ENCODE assay signal across 9 cellular contexts in the genomic region with DNA sequence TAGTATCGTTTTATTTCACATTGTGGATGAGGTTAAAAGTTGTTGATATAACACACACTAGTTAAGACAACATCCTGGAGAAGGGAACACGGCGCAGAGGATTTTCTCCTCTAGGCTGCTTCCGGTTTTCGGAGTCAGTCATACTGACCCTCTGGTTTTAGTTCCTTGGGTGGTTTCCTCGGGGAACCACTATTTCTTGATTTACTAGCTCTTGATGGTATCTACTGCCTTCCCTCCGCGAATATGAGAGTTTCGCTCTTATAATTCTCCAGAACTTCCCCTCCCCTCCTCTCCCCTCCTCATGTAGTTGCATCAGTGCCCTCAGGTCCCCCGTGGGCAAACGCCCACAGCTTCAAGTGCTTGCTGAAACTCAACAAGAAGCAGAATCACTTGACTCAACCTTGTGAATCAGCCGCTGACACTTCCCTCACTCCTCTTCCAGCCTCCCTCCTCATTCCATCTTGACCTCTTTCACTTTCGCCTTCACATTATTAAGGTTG. TPM values are rescaled to one million over a fixed set of nuclear protein-coding genes. Genes with fewer than 3 reads are reported as not detected.
DNase-seq lines count a peak whose midpoint lies in the region; ATAC-seq and TF ChIP-seq lines count a peak whose summit lies in the region.
"Had no signal": no experiment of that assay in that cellular context is flagged by ENCODE, and none has a peak within 500 bp of the region (broad histone marks: within the 10 kb centered on the region; RNA-seq: fewer than 3 reads in every experiment).

No MANE protein-coding gene starts in this region.

- peak overlapping the region in 7 of 8 donors; percentile 34 to 88 (median 76) for H3K27ac ChIP-seq in spleen

- H3K4me1 ChIP-seq in spleen, result peaks cover 4 to 52% (median 31%) of the 10 kb centered on the region in 6 donors

- intact Hi-C loops in spleen (cut with DNase I; ENCODE audit: low total_unique reads), result no loop called here

- H3K36me3 ChIP-seq in spleen, result no peaks in the 10 kb centered on the region

- no peak for TF ChIP-seq CTCF in spleen (IDR thresholded peaks at IDR 0.05 in 8 of 11, conservative IDR thresholded peaks at IDR 0.05 in 3 of 11)

- TF ChIP-seq POLR2A in GM19193 (IDR thresholded peaks at IDR 0.05; ENCODE audit: extremely low read depth, insufficient read depth, insufficient read length), result peak; percentile 29
- no peak for TF ChIP-seq POLR2A in spleen (IDR thresholded peaks at IDR 0.05)

- 13 to 32% (median 18%) methylated on average over 13 of the region's 13 CpGs for WGBS in spleen, 5 donors

- ATAC-seq in HG03103 (IDR thresholded peaks at IDR 0.05; ENCODE audit: low read depth, unreplicated experiment), result peak; percentile 58

- H3K27me3 ChIP-seq in spleen (replicated peaks in 1 of 7), result peaks cover 0 to 13% (median 0%) of the 10 kb centered on the region in 7 donors

- peak overlapping the region in 1 of 8 donors; percentile 58 for H3K4me3 ChIP-seq in spleen

- no peaks in the 10 kb centered on the region for H3K9me3 ChIP-seq in spleen

- peak in 2 of 3 experiments; percentile 36 to 50 for DNase-seq in activated CD8-positive, alpha-beta memory T cell treated with anti-CD3 and anti-CD28 coated beads for 48 hours (ENCODE audit: low read depth in 2 of 3, low spot score in 2 of 3)
- DNase-seq in spleen (no peak), SW 1271 (lab: John Stamatoyannopoulos, UW) (no peak), NCI-H2107 treated with DMSO at 0.1 percent for 48 hours (lab: John Stamatoyannopoulos, UW; ENCODE audit: unreplicated experiment) (no peak), inferior parietal cortex (ENCODE audit: extremely low spot score) (no peak), 8988T (no peak)

RNA-seq across cellular contexts. Expression of a gene that starts 15.9 kb away (rescaled TPM):
- 100 to 1,000 TPM in 2 of 7 donors, 10 to 100 TPM in 5; 18.6 to 163 (median 68.0) TPM for total RNA-seq in spleen
- 1 to 10 TPM; 1.2 to 5.6 (median 3.9) TPM for polyA plus RNA-seq in spleen
- total RNA-seq: NCI-H460 had no signal

RNA-seq across cellular contexts. Expression of a gene that starts 40.6 kb away (rescaled TPM):
- total RNA-seq in spleen, result 10 to 100 TPM in 1 of 7 donors, 1 to 10 TPM in 5, not detected in 1; 2.5 to 14.0 (median 7.2) TPM
- 1 to 10 TPM; 1.2 to 3.7 (median 2.1) TPM for polyA plus RNA-seq in spleen

Comparison
In these comparisons a context has a peak if more than half of its experiments do, and no peak if none do; other contexts are left out.
1. DNase-seq: peak in activated CD8-positive, alpha-beta memory T cell treated with anti-CD3 and anti-CD28 coated beads for 48 hours (2 of 3); none in spleen (single experiment), SW 1271 (0 of 2), NCI-H2107 treated with DMSO at 0.1 percent for 48 hours (single experiment), inferior parietal cortex (single experiment) and 8988T (single experiment).